8 cellular contexts compared by ENCODE assay signal in genomic region chr11:67505605-67506396, GRCh38. TPM values are rescaled to one million over a fixed set of nuclear protein-coding genes. Genes with fewer than 3 reads are reported as not detected.
DNase-seq lines count a peak whose midpoint lies in the region; ATAC-seq, FAIRE-seq and TF ChIP-seq lines count a peak whose summit lies in the region.

No MANE protein-coding gene starts in this region.

- POLR2A ChIA-PET in HEK293 (lab: Yijun Ruan, JAX) = interaction anchor here (0.6 to 2.2 kb wide), 3 partner anchors 37 to 301 kb away, joined by 4 to 12 read pairs (median 5); partner anchors contain the start of genes PPP1CA and TMEM134
- POLR2A ChIA-PET in activated B cell treated with CpG ODN at 0.5 μM for 24 hours (lab: Charles Lee) = interaction anchor here (0.6 to 2.8 kb wide), 21 partner anchors 13 to 154 kb away, joined by 3 to 45 read pairs (median 5); partner anchors contain the start of genes AIP, NUDT8, POLD4 and PPP1CA

- TF ChIP-seq CTCF in HEK293 (tag by site-specific recombination; IDR thresholded peaks at IDR 0.05) (peak; percentile 92), activated B cell treated with CpG ODN at 0.5 μM for 24 hours (IDR thresholded peaks at IDR 0.05) (peak; percentile 66), bronchial epithelial cell (IDR thresholded peaks at IDR 0.05; ENCODE audit: insufficient read depth, low read length, severe bottlenecking) (peak; percentile 99), smooth muscle cell (IDR thresholded peaks at IDR 0.05; ENCODE audit: borderline replicate concordance, insufficient read depth, poor library complexity, severe bottlenecking) (peak; percentile 95)

- H3K4me1 ChIP-seq in CD4-positive, CD25-positive, alpha-beta regulatory T cell (ENCODE audit: control insufficient read depth, insufficient read depth, low read length, poor library complexity, severe bottlenecking) = peaks cover 49% of the 10 kb centered on the region
- no peaks in the 10 kb centered on the region for H3K4me1 ChIP-seq in HEK293 (ENCODE audit: control insufficient read depth, insufficient read depth, low read length)
- peaks cover 21% of the 10 kb centered on the region for H3K4me1 ChIP-seq in smooth muscle cell (ENCODE audit: low read depth)

- no peaks in the 10 kb centered on the region for H3K9me3 Mint-ChIP-seq in CD4-positive, CD25-positive, alpha-beta regulatory T cell
- no peaks in the 10 kb centered on the region for H3K9me3 Mint-ChIP-seq in activated B cell treated with CpG ODN at 0.5 μM for 24 hours

- FAIRE-seq in bronchial epithelial cell (lab: Jason Lieb, UNC) = peak; percentile 81

- H3K27ac ChIP-seq in CD4-positive, CD25-positive, alpha-beta regulatory T cell (ENCODE audit: insufficient read depth, low read length, poor library complexity, severe bottlenecking) = peak overlapping the region; percentile 98
- peak overlapping the region; percentile 20 for H3K27ac ChIP-seq in HEK293 (ENCODE audit: extremely low read depth, low read depth, low read length)
- H3K27ac ChIP-seq in smooth muscle cell (ENCODE audit: low read depth) = peak overlapping the region; percentile 87

- H3K36me3 ChIP-seq in CD4-positive, CD25-positive, alpha-beta regulatory T cell (ENCODE audit: control insufficient read depth, insufficient read depth, low read length) = peaks cover 17% of the 10 kb centered on the region
- peaks cover 0 to 29% of the 10 kb centered on the region in 2 experiments; a peak in 1 of 3 replicates for H3K36me3 ChIP-seq in HEK293 (ENCODE audit: control insufficient read depth in 2 of 2, insufficient read depth in 1 of 2, low read length in 2 of 2)
- H3K36me3 ChIP-seq in bronchial epithelial cell (ENCODE audit: control insufficient read depth, insufficient read depth, low read length) = peaks cover 18% of the 10 kb centered on the region
- no peaks in the 10 kb centered on the region for H3K36me3 ChIP-seq in smooth muscle cell (ENCODE audit: low read depth)

- H3F3A ChIP-seq in smooth muscle cell (ENCODE audit: low read depth) = peaks cover 4% of the 10 kb centered on the region

- H3K4me3 ChIP-seq in CD4-positive, CD25-positive, alpha-beta regulatory T cell (ENCODE audit: low read depth, low read length) = peak overlapping the region; percentile 55
- H3K4me3 ChIP-seq in HEK293 (ENCODE audit: low read depth, low read length) (no peak overlapping the region), bronchial epithelial cell (ENCODE audit: low read depth, low read length) (peak overlapping the region; percentile 89), smooth muscle cell (peak overlapping the region; percentile 73)

- peaks cover 3% of the 10 kb centered on the region for H3K27me3 ChIP-seq in CD4-positive, CD25-positive, alpha-beta regulatory T cell (ENCODE audit: control insufficient read depth, insufficient read depth, low read length)
- H3K27me3 ChIP-seq in bronchial epithelial cell (ENCODE audit: control insufficient read depth, insufficient read depth, low read length) (no peaks in the 10 kb centered on the region), smooth muscle cell (ENCODE audit: low read depth) (no peaks in the 10 kb centered on the region)

- H3K4me3 Mint-ChIP-seq in CD4-positive, CD25-positive, alpha-beta regulatory T cell = peak overlapping the region; percentile 90 to 98 (median 94)
- H3K4me3 Mint-ChIP-seq in activated B cell treated with CpG ODN at 0.5 μM for 24 hours = peak overlapping the region; percentile 90

- peaks cover 6% of the 10 kb centered on the region for H3K36me3 Mint-ChIP-seq in CD4-positive, CD25-positive, alpha-beta regulatory T cell
- peaks cover 40% of the 10 kb centered on the region for H3K36me3 Mint-ChIP-seq in activated B cell treated with CpG ODN at 0.5 μM for 24 hours (ENCODE audit: low read depth)

- CTCF ChIA-PET in HEK293 (lab: Yijun Ruan, JAX) (interaction anchor here (0.6 to 1.7 kb wide), 9 partner anchors 13 to 259 kb away, joined by 3 to 7 read pairs (median 4); partner anchors contain the start of genes GSTP1, PPP1CA and RAD9A), activated B cell treated with CpG ODN at 0.5 μM for 24 hours (lab: Charles Lee) (interaction anchor here (0.6 to 1.7 kb wide), 9 partner anchors 36 to 159 kb away, joined by 3 to 13 read pairs (median 4); partner anchors contain the start of genes PPP1CA, PTPRCAP and RAD9A)

- peak; percentile 84 to 92 (median 88) for DNase-seq in CD4-positive, CD25-positive, alpha-beta regulatory T cell
- peak; percentile 90 for DNase-seq in NCI-H2196 treated with DMSO at 0.1 percent for 48 hours (lab: John Stamatoyannopoulos, UW; ENCODE audit: unreplicated experiment)
- peak; percentile 84 for DNase-seq in activated B cell treated with CpG ODN at 0.5 μM for 24 hours
- peak; percentile 98 for DNase-seq in bronchial epithelial cell (ENCODE audit: low read depth)
- peak; percentile 74 for DNase-seq in iris pigment epithelial cell (ENCODE audit: low read depth)
- peak; percentile 62 for DNase-seq in smooth muscle cell (lab: John Stamatoyannopoulos, UW; ENCODE audit: unreplicated experiment)

- no peak overlapping the region for H2AFZ ChIP-seq in smooth muscle cell (ENCODE audit: low read depth)

- peaks cover 14% of the 10 kb centered on the region for H3K79me2 ChIP-seq in smooth muscle cell (ENCODE audit: low read depth)

- peaks cover 19% of the 10 kb centered on the region for H3K27me3 Mint-ChIP-seq in CD4-positive, CD25-positive, alpha-beta regulatory T cell
- H3K27me3 Mint-ChIP-seq in activated B cell treated with CpG ODN at 0.5 μM for 24 hours = no peaks in the 10 kb centered on the region

- peaks cover 18% of the 10 kb centered on the region for H4K20me1 ChIP-seq in smooth muscle cell (ENCODE audit: low read depth)

- intact Hi-C loops in activated B cell treated with CpG ODN at 0.5 μM for 24 hours (cut with micrococcal nuclease) = loop anchor here (1.0 to 5.0 kb wide), 10 partner anchors 20 to 888 kb away; partner anchors contain the start of genes PPP1CA, RBM14, RPS6KB2 and TMEM134

- H3K9ac ChIP-seq in smooth muscle cell (ENCODE audit: low read depth) = peak overlapping the region; percentile 86

- WGBS in smooth muscle cell (ENCODE audit: low lambda C conversion rate) = 30% methylated on average over 17 of the region's 17 CpGs

- peaks cover 8 to 51% (median 34%) of the 10 kb centered on the region in 4 donors for H3K4me1 Mint-ChIP-seq in CD4-positive, CD25-positive, alpha-beta regulatory T cell
- H3K4me1 Mint-ChIP-seq in activated B cell treated with CpG ODN at 0.5 μM for 24 hours = peaks cover 50% of the 10 kb centered on the region

- peak overlapping the region; percentile 99 for H3K4me2 ChIP-seq in smooth muscle cell

- peak overlapping the region; percentile 86 to 96 (median 94) for H3K27ac Mint-ChIP-seq in CD4-positive, CD25-positive, alpha-beta regulatory T cell
- peak overlapping the region; percentile 94 for H3K27ac Mint-ChIP-seq in activated B cell treated with CpG ODN at 0.5 μM for 24 hours

- peak; percentile 43 to 50 for ATAC-seq in CD4-positive, CD25-positive, alpha-beta regulatory T cell (ENCODE audit: low read depth in 2 of 2)
- ATAC-seq in activated B cell treated with CpG ODN at 0.5 μM for 24 hours (ENCODE audit: low read depth) (peak; percentile 37), HG02678 (IDR thresholded peaks at IDR 0.05; ENCODE audit: unreplicated experiment) (no peak)

- no peaks in the 10 kb centered on the region for H3K9me3 ChIP-seq in CD4-positive, CD25-positive, alpha-beta regulatory T cell (ENCODE audit: control insufficient read depth in 2 of 2, low read length in 2 of 2)
- H3K9me3 ChIP-seq in HEK293 (ENCODE audit: control insufficient read depth, insufficient read depth, low read depth, low read length) (no peaks in the 10 kb centered on the region), smooth muscle cell (replicated peaks; ENCODE audit: low read depth) (no peaks in the 10 kb centered on the region)

TF ChIP-seq in HEK293, 187 proteins besides CTCF, POLR2A, EP300 and RAD21 (continues in another document):
- TF ChIP-seq ZNF610 (tag by site-specific recombination; IDR thresholded peaks at IDR 0.05; ENCODE audit: borderline replicate concordance) = no peak
- TF ChIP-seq SETDB1 (IDR thresholded peaks at IDR 0.05; ENCODE audit: insufficient read length, low read length) = no peak

RNA-seq across cellular contexts. Expression of gene PITPNM1, which starts 0.6 kb away (rescaled TPM):
- 116 TPM for total RNA-seq in CD4-positive, CD25-positive, alpha-beta regulatory T cell
- polyA plus RNA-seq in CD4-positive, CD25-positive, alpha-beta regulatory T cell = 10 to 100 TPM; 15.7 to 21.3 (median 17.6) TPM
- total RNA-seq in activated B cell treated with CpG ODN at 0.5 μM for 24 hours (103 and 111 TPM in 2 replicates), bronchial epithelial cell (17.4 and 23.7 TPM in 2 replicates), smooth muscle cell (27.6 and 28.9 TPM in 2 replicates)
- polyA plus RNA-seq in smooth muscle cell = 35.0 and 48.2 TPM in 2 replicates

RNA-seq across cellular contexts. Expression of gene CDK2AP2, which starts 2.2 kb away (rescaled TPM):
- 38.5 TPM for total RNA-seq in CD4-positive, CD25-positive, alpha-beta regulatory T cell
- polyA plus RNA-seq in CD4-positive, CD25-positive, alpha-beta regulatory T cell = 100 to 1,000 TPM; 113 to 135 (median 128) TPM
- total RNA-seq in activated B cell treated with CpG ODN at 0.5 μM for 24 hours (67.1 and 68.5 TPM in 2 replicates), bronchial epithelial cell (19.0 and 21.6 TPM in 2 replicates), smooth muscle cell (27.0 and 34.0 TPM in 2 replicates)
- 94.2 and 101 TPM in 2 replicates for polyA plus RNA-seq in smooth muscle cell

RNA-seq across cellular contexts. Expression of gene CABP2, which starts 17.4 kb away (rescaled TPM):
- total RNA-seq in CD4-positive, CD25-positive, alpha-beta regulatory T cell = not detected
- not detected for polyA plus RNA-seq in CD4-positive, CD25-positive, alpha-beta regulatory T cell
- not detected in 2 replicates for total RNA-seq in activated B cell treated with CpG ODN at 0.5 μM for 24 hours
- not detected in 2 replicates for total RNA-seq in bronchial epithelial cell
- not detected in 2 replicates for total RNA-seq in smooth muscle cell
- polyA plus RNA-seq in smooth muscle cell = not detected in 2 replicates

RNA-seq across cellular contexts. Expression of gene AIP, which starts 23.0 kb away (rescaled TPM):
- total RNA-seq in CD4-positive, CD25-positive, alpha-beta regulatory T cell = 124 TPM
- polyA plus RNA-seq in CD4-positive, CD25-positive, alpha-beta regulatory T cell = 100 to 1,000 TPM; 200 to 234 (median 219) TPM
- total RNA-seq in activated B cell treated with CpG ODN at 0.5 μM for 24 hours (108 and 114 TPM in 2 replicates), bronchial epithelial cell (51.6 and 85.3 TPM in 2 replicates), smooth muscle cell (35.3 and 36.8 TPM in 2 replicates)
- 57.8 and 61.5 TPM in 2 replicates for polyA plus RNA-seq in smooth muscle cell

RNA-seq across cellular contexts. Expression of gene TMEM134, which starts 36.8 kb away (rescaled TPM):
- total RNA-seq in CD4-positive, CD25-positive, alpha-beta regulatory T cell = 48.7 TPM
- 100 to 1,000 TPM; 148 to 228 (median 172) TPM for polyA plus RNA-seq in CD4-positive, CD25-positive, alpha-beta regulatory T cell
- total RNA-seq in activated B cell treated with CpG ODN at 0.5 μM for 24 hours = 76.0 and 83.5 TPM in 2 replicates
- 38.2 and 48.9 TPM in 2 replicates for total RNA-seq in bronchial epithelial cell
- total RNA-seq in smooth muscle cell = 88.3 and 135 TPM in 2 replicates
- 114 and 149 TPM in 2 replicates for polyA plus RNA-seq in smooth muscle cell

Comparison
In these comparisons a context has a peak if more than half of its experiments do, and no peak if none do; other contexts are left out.
1. H3K27ac ChIP-seq: peak in every context shown above with its lines; median percentile 98 in CD4-positive, CD25-positive, alpha-beta regulatory T cell; 87 in smooth muscle cell; 20 in HEK293.